9 cellular contexts compared by ENCODE assay signal in genomic region chr2:239882335-239882734, GRCh38.
DNase-seq lines count a peak whose midpoint lies in the region; ATAC-seq and TF ChIP-seq lines count a peak whose summit lies in the region.
"Had no signal": no experiment of that assay in that cellular context is flagged by ENCODE, and none has a peak within 500 bp of the region (broad histone marks: within the 10 kb centered on the region; RNA-seq: fewer than 3 reads in every experiment).

No MANE protein-coding gene starts in this region.

- POLR2A ChIA-PET in CD8-positive, alpha-beta memory T cell (lab: Charles Lee) = no interaction called here

- H3K4me1 ChIP-seq in CD8-positive, alpha-beta memory T cell (ENCODE audit: insufficient read depth, low read length) = no peaks in the 10 kb centered on the region
- peaks cover 0 to 5% of the 10 kb centered on the region in 2 donors for H3K4me1 ChIP-seq in lung (ENCODE audit: control insufficient read depth in 2 of 2, insufficient read depth in 2 of 2, low read length in 2 of 2)

- ATAC-seq in lung (ENCODE audit: insufficient read depth, low FRiP score) = no peak
- no peak for ATAC-seq in HG02678 (IDR thresholded peaks at IDR 0.05; ENCODE audit: unreplicated experiment)
- no peak for ATAC-seq in GM19035 (IDR thresholded peaks at IDR 0.05; ENCODE audit: unreplicated experiment)

- peaks cover 0 to 6% (median 3%) of the 10 kb centered on the region in 3 donors for H3K36me3 Mint-ChIP-seq in CD8-positive, alpha-beta memory T cell
- peaks cover 9% of the 10 kb centered on the region for H3K36me3 Mint-ChIP-seq in chondrocyte (ENCODE audit: low read depth)

- H3K27me3 ChIP-seq in CD8-positive, alpha-beta memory T cell (ENCODE audit: insufficient read depth, low read length, poor library complexity, severe bottlenecking) = no peaks in the 10 kb centered on the region
- no peaks in the 10 kb centered on the region for H3K27me3 ChIP-seq in lung (ENCODE audit: control insufficient read depth, insufficient read depth)

- peaks cover 3 to 6% (median 4%) of the 10 kb centered on the region in 3 donors for H3K4me1 Mint-ChIP-seq in CD8-positive, alpha-beta memory T cell
- H3K4me1 Mint-ChIP-seq in chondrocyte (ENCODE audit: low read depth) = peaks cover 17% of the 10 kb centered on the region

- H3K27ac ChIP-seq in CD8-positive, alpha-beta memory T cell (ENCODE audit: low read depth, low read length) = no peak overlapping the region
- H3K27ac ChIP-seq in lung (ENCODE audit: low read depth in 1 of 2, low read length in 1 of 2) = no peak overlapping the region

- H3K9me3 Mint-ChIP-seq in CD8-positive, alpha-beta memory T cell = peaks cover 15 to 23% (median 23%) of the 10 kb centered on the region in 5 donors
- H3K9me3 Mint-ChIP-seq in chondrocyte (ENCODE audit: low read depth) = peaks cover 27% of the 10 kb centered on the region

- H3K27ac Mint-ChIP-seq in CD8-positive, alpha-beta memory T cell = peak overlapping the region in 2 of 8 donors; percentile 3 to 17
- no peak overlapping the region for H3K27ac Mint-ChIP-seq in chondrocyte (ENCODE audit: unreplicated experiment)

- CTCF ChIA-PET in CD8-positive, alpha-beta memory T cell (lab: Charles Lee) = interaction anchor here (0.9 to 1.3 kb wide), 3 partner anchors 12 to 740 kb away, joined by 3 to 4 read pairs (median 3); no protein-coding TSS in a partner anchor

- peak overlapping the region in 1 of 7 donors; percentile 66 for H3K4me3 Mint-ChIP-seq in CD8-positive, alpha-beta memory T cell
- no peak overlapping the region for H3K4me3 Mint-ChIP-seq in chondrocyte (ENCODE audit: unreplicated experiment)

- H3K4me3 ChIP-seq in CD8-positive, alpha-beta memory T cell (ENCODE audit: low read length) = no peak overlapping the region
- no peak overlapping the region for H3K4me3 ChIP-seq in lung

- H3K9me3 ChIP-seq in CD8-positive, alpha-beta memory T cell (ENCODE audit: low read length) = no peaks in the 10 kb centered on the region
- peaks cover 0 to 10% of the 10 kb centered on the region in 2 donors for H3K9me3 ChIP-seq in lung (ENCODE audit: control insufficient read depth in 2 of 2, insufficient read depth in 1 of 2, low read length in 1 of 2)

- peak; percentile 72 for TF ChIP-seq CTCF in chondrocyte (IDR thresholded peaks at IDR 0.05)
- peak; percentile 54 for TF ChIP-seq CTCF in lung (IDR thresholded peaks at IDR 0.05; ENCODE audit: control extremely low read depth, extremely low read depth)

- H3K36me3 ChIP-seq in CD8-positive, alpha-beta memory T cell (ENCODE audit: insufficient read depth, low read length) = no peaks in the 10 kb centered on the region
- H3K36me3 ChIP-seq in lung (ENCODE audit: control insufficient read depth in 2 of 2, insufficient read depth in 2 of 2, low read length in 2 of 2) = no peaks in the 10 kb centered on the region

- peak; percentile 29 to 69 (median 37) for DNase-seq in CD8-positive, alpha-beta memory T cell
- DNase-seq in KG1 (lab: John Stamatoyannopoulos, UW) = peak; percentile 24
- peak; percentile 28 for DNase-seq in activated CD4-positive, alpha-beta T cell treated with anti-CD3 and anti-CD28 coated beads for 1 hour
- DNase-seq in chondrocyte (ENCODE audit: low spot score) = no peak
- DNase-seq in lung (ENCODE audit: low spot score) = peak; percentile 67
- peak; percentile 77 for DNase-seq in stimulated activated CD8-positive, alpha-beta memory T cell treated with anti-CD3 and anti-CD28 coated beads, Interleukin-4, amount 100 ng/mL, for 48 hours
- DNase-seq: IMR-90 had no signal

- 27% methylated on average over 5 of the region's 5 CpGs for WGBS in lung, 2 donors

- H3K27me3 Mint-ChIP-seq in CD8-positive, alpha-beta memory T cell = peaks cover 15 to 18% of the 10 kb centered on the region in 2 donors
- no peaks in the 10 kb centered on the region for H3K27me3 Mint-ChIP-seq in chondrocyte (ENCODE audit: low read depth)
